ENCODE assay signal across 8 cellular contexts in the genomic region with DNA sequence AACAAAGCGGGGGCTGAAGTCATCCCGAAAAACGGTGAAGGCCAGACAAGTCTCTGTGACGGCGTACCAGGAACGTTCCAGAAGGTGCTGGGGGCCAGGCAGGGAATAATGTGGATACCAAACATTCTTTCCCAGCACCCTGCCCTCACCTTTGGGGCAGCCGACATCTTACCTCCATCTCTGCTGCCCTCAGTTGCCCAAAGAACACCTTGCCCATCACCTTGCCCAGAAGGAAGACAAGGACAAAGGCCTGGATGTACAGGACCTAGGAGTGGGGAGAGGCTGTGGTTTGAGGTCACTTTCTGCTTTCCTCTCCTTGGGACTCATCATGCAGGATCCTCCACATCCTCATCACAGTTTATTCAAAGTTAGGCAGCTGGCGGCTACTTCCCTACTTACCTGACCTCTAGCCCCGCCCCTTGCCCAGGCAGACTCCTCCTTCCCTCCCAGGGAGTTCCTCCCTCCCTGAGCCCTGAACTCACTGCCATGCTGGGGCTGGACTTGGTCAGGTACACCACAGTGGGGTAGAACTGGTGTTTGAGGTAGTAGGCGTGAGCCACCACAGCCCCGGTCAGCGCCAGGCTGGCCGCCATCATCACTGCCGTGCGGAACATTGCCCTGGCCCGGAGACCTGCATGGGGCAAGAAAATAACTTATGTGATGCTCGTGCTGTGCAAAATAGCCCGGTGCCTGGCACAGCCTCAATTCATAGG. TPM values are rescaled to one million over a fixed set of nuclear protein-coding genes. Genes with fewer than 3 reads are reported as not detected.
A peak's percentile ranks its signal among the peaks of the same experiment; 100 is the strongest.
DNase-seq lines count a peak whose midpoint lies in the region; ATAC-seq lines count a peak whose summit lies in the region.

No MANE protein-coding gene starts in this region.

- peaks cover 2% of the 10 kb centered on the region for H3K9me3 ChIP-seq in iPS-18c (ENCODE audit: control insufficient read depth, insufficient read depth, low read length)

- H3K4me1 Mint-ChIP-seq in activated naive CD8-positive, alpha-beta T cell treated with anti-CD3 and anti-CD28 coated beads, Interleukin-2, amount 10 ng/mL, durations not matched to agents 7 days and 5 days = peaks cover 29% of the 10 kb centered on the region

- no peaks in the 10 kb centered on the region for H3K27me3 Mint-ChIP-seq in activated naive CD8-positive, alpha-beta T cell treated with anti-CD3 and anti-CD28 coated beads, Interleukin-2, amount 10 ng/mL, durations not matched to agents 7 days and 5 days

- H3K36me3 Mint-ChIP-seq in activated naive CD8-positive, alpha-beta T cell treated with anti-CD3 and anti-CD28 coated beads, Interleukin-2, amount 10 ng/mL, durations not matched to agents 7 days and 5 days = peaks cover 4% of the 10 kb centered on the region

- POLR2A ChIA-PET in activated naive CD8-positive, alpha-beta T cell treated with anti-CD3 and anti-CD28 coated beads, Interleukin-2, amount 10 ng/mL, durations not matched to agents 7 days and 5 days (lab: Charles Lee) = interaction anchor here (0.6 to 3.8 kb wide), 5 partner anchors 12 to 103 kb away, joined by 3 to 62 read pairs (median 29); a partner anchor contains a TSS

- H3K27ac Mint-ChIP-seq in activated naive CD8-positive, alpha-beta T cell treated with anti-CD3 and anti-CD28 coated beads, Interleukin-2, amount 10 ng/mL, durations not matched to agents 7 days and 5 days = peak overlapping the region; percentile 100

- DNase-seq in NCI-H2029 (lab: John Stamatoyannopoulos, UW) (peak; percentile 51), NCI-H2029 treated with DMSO at 0.1 percent for 48 hours (lab: John Stamatoyannopoulos, UW) (no peak), NCI-H748 (lab: John Stamatoyannopoulos, UW; ENCODE audit: unreplicated experiment) (peak; percentile 38), putamen (ENCODE audit: low spot score) (no peak)
- peak; percentile 66 for DNase-seq in activated naive CD8-positive, alpha-beta T cell treated with anti-CD3 and anti-CD28 coated beads, Interleukin-2, amount 10 ng/mL, durations not matched to agents 7 days and 5 days
- DNase-seq in stimulated activated CD4-positive, alpha-beta T cell treated with anti-CD3 and anti-CD28 coated beads, Interleukin-1b, Interleukin-23, amount 100 ng/mL, for 4 hours (ENCODE audit: low read depth in 2 of 2) = peak; percentile 34 to 52
- DNase-seq in activated CD4-positive, CD25-positive, alpha-beta regulatory T cell treated with anti-CD3 and anti-CD28 coated beads, Interleukin-2, amount 50 U/mL, for 72 hours = no peak

- ATAC-seq in activated naive CD8-positive, alpha-beta T cell treated with anti-CD3 and anti-CD28 coated beads, Interleukin-2, amount 10 ng/mL, durations not matched to agents 7 days and 5 days (ENCODE audit: low read depth) = no peak

- H3K9me3 Mint-ChIP-seq in activated naive CD8-positive, alpha-beta T cell treated with anti-CD3 and anti-CD28 coated beads, Interleukin-2, amount 10 ng/mL, durations not matched to agents 7 days and 5 days = no peaks in the 10 kb centered on the region

- peak overlapping the region; percentile 99 for H3K4me3 Mint-ChIP-seq in activated naive CD8-positive, alpha-beta T cell treated with anti-CD3 and anti-CD28 coated beads, Interleukin-2, amount 10 ng/mL, durations not matched to agents 7 days and 5 days

- peak overlapping the region; percentile 96 for H3K4me3 ChIP-seq in iPS-18c (ENCODE audit: insufficient read depth, low read depth, low read length)

RNA-seq across cellular contexts. Expression of a gene that starts 1.2 kb away (rescaled TPM):
- total RNA-seq in activated naive CD8-positive, alpha-beta T cell treated with anti-CD3 and anti-CD28 coated beads, Interleukin-2, amount 10 ng/mL, durations not matched to agents 7 days and 5 days = 10 to 100 TPM; 43.4 to 45.1 TPM

RNA-seq across cellular contexts. Expression of a gene that starts 11.0 kb away (rescaled TPM):
- total RNA-seq in activated naive CD8-positive, alpha-beta T cell treated with anti-CD3 and anti-CD28 coated beads, Interleukin-2, amount 10 ng/mL, durations not matched to agents 7 days and 5 days = 10 to 100 TPM; 50.7 to 53.6 TPM

RNA-seq across cellular contexts. Expression of a gene that starts 11.2 kb away (rescaled TPM):
- 1,000 to 10,000 TPM; 1,110 to 1,162 TPM for total RNA-seq in activated naive CD8-positive, alpha-beta T cell treated with anti-CD3 and anti-CD28 coated beads, Interleukin-2, amount 10 ng/mL, durations not matched to agents 7 days and 5 days

RNA-seq across cellular contexts. Expression of a gene that starts 15.6 kb away (rescaled TPM):
- 10 to 100 TPM; 11.1 to 11.9 TPM for total RNA-seq in activated naive CD8-positive, alpha-beta T cell treated with anti-CD3 and anti-CD28 coated beads, Interleukin-2, amount 10 ng/mL, durations not matched to agents 7 days and 5 days

RNA-seq across cellular contexts. Expression of a gene that starts 21.5 kb away (rescaled TPM):
- 10 to 100 TPM; 26.1 to 26.2 TPM for total RNA-seq in activated naive CD8-positive, alpha-beta T cell treated with anti-CD3 and anti-CD28 coated beads, Interleukin-2, amount 10 ng/mL, durations not matched to agents 7 days and 5 days

Comparison
In these comparisons a context has a peak if more than half of its experiments do, and no peak if none do; other contexts are left out.
1. DNase-seq: peak in NCI-H2029 (single experiment), NCI-H748 (single experiment), activated naive CD8-positive, alpha-beta T cell treated with anti-CD3 and anti-CD28 coated beads, Interleukin-2, amount 10 ng/mL, durations not matched to agents 7 days and 5 days (single experiment) and stimulated activated CD4-positive, alpha-beta T cell treated with anti-CD3 and anti-CD28 coated beads, Interleukin-1b, Interleukin-23, amount 100 ng/mL, for 4 hours (2 of 2); none in NCI-H2029 treated with DMSO at 0.1 percent for 48 hours (single experiment), putamen (single experiment) and activated CD4-positive, CD25-positive, alpha-beta regulatory T cell treated with anti-CD3 and anti-CD28 coated beads, Interleukin-2, amount 50 U/mL, for 72 hours (single experiment).